ENCODE assay signal across 8 cellular contexts in the genomic region with DNA sequence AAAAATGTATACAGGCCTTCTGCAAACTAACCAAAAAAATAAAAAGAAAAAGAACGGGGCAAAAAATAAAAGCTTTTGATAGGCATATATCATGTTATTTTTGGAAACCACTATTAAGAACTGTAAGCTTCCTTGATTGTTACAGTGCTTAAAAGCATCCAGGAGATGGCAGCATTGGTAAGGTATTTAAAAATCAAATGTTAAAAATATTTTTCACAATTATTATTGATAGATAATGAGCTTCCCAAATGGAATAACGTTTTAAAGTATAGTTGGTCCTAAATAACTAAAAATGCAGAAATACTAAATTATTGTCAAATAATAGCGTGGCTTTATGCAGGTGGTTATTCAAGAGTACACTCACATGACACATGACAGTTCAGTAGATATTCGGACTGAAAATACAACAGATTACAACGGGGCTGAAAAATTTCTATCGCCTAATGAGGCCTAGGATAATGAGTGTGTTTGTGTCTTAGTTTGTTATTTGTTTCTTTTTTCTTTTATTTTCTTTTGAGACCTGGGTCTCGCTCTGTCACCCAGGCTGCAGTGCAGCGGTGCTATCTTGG.
DNase-seq lines count a peak whose midpoint lies in the region; ATAC-seq, FAIRE-seq and TF ChIP-seq lines count a peak whose summit lies in the region.

No MANE protein-coding gene starts in this region.

- H3K9me3 ChIP-seq in AG04450 (ENCODE audit: control insufficient read depth, insufficient read depth, low read length) (peaks cover 12% of the 10 kb centered on the region), SU-DHL-6 (ENCODE audit: insufficient read depth, low read length) (no peaks in the 10 kb centered on the region)

- no peak overlapping the region for H2AFZ ChIP-seq in SU-DHL-6 (ENCODE audit: low read depth, low read length, severe bottlenecking)

- no peak overlapping the region for H3K4me3 Mint-ChIP-seq in stimulated activated memory B cell treated with anti-CD40 and anti-IgM and Interleukin-4, amounts not matched to agents 10 μg/mL and 1 μg/mL and 100 μg/mL, for 72 hours

- H3K4me3 ChIP-seq in AG04450 (ENCODE audit: low read depth, low read length) (no peak overlapping the region), SU-DHL-6 (ENCODE audit: insufficient read depth, low read length, poor library complexity, severe bottlenecking) (no peak overlapping the region)

- peaks cover 2% of the 10 kb centered on the region for H3K9me3 Mint-ChIP-seq in stimulated activated memory B cell treated with anti-CD40 and anti-IgM and Interleukin-4, amounts not matched to agents 10 μg/mL and 1 μg/mL and 100 μg/mL, for 72 hours

- POLR2A ChIA-PET in AG04450 (lab: Yijun Ruan, JAX) = interaction anchor here (0.7 kb wide), 1 partner anchor 188 kb away, joined by 3 read pairs; no protein-coding TSS in a partner anchor

- DNase-seq in AG04450 (ENCODE audit: low read depth, low spot score) (no peak), GM20000 (ENCODE audit: low spot score) (no peak), frontal cortex (ENCODE audit: low spot score in 2 of 2) (no peak), ureter (ENCODE audit: low spot score) (no peak), NCI-H1436 (lab: John Stamatoyannopoulos, UW) (no peak), head of caudate nucleus (no peak)

- intact Hi-C loops in head of caudate nucleus (cut with DNase I) = loop anchor here (5.0 to 10.0 kb wide), 3 partner anchors 129 to 426 kb away; a partner anchor contains a TSS

- no peaks in the 10 kb centered on the region for H3K36me3 Mint-ChIP-seq in stimulated activated memory B cell treated with anti-CD40 and anti-IgM and Interleukin-4, amounts not matched to agents 10 μg/mL and 1 μg/mL and 100 μg/mL, for 72 hours

- H3K9me2 ChIP-seq in SU-DHL-6 (replicated peaks; ENCODE audit: insufficient read depth, low read length) = no peaks in the 10 kb centered on the region

- peaks cover 29% of the 10 kb centered on the region for H3K4me1 Mint-ChIP-seq in stimulated activated memory B cell treated with anti-CD40 and anti-IgM and Interleukin-4, amounts not matched to agents 10 μg/mL and 1 μg/mL and 100 μg/mL, for 72 hours

- no peak for ATAC-seq in stimulated activated memory B cell treated with anti-CD40 and anti-IgM and Interleukin-4, amounts not matched to agents 10 μg/mL and 1 μg/mL and 100 μg/mL, for 72 hours

- no peaks in the 10 kb centered on the region for H3K36me3 ChIP-seq in SU-DHL-6 (ENCODE audit: low read length)

- H3K27me3 Mint-ChIP-seq in stimulated activated memory B cell treated with anti-CD40 and anti-IgM and Interleukin-4, amounts not matched to agents 10 μg/mL and 1 μg/mL and 100 μg/mL, for 72 hours = no peaks in the 10 kb centered on the region

- CTCF ChIA-PET in AG04450 (lab: Charles Lee) = interaction anchor here (0.6 to 4.5 kb wide), 70 partner anchors 11 to 983 kb away, joined by 3 to 73 read pairs (median 5); a partner anchor contains a TSS

- H3K9ac ChIP-seq in SU-DHL-6 (ENCODE audit: low read length) = no peak overlapping the region

- no peak overlapping the region for H3K27ac ChIP-seq in AG04450 (ENCODE audit: low read depth, low read length)
- H3K27ac ChIP-seq in SU-DHL-6 (ENCODE audit: low read depth, low read length) = peak overlapping the region; percentile 92; the same call in 1 of the 2 replicates

- no peaks in the 10 kb centered on the region for H3K79me2 ChIP-seq in SU-DHL-6 (ENCODE audit: insufficient read depth, low read length)

- H3K27me3 ChIP-seq in AG04450 (ENCODE audit: control insufficient read depth, insufficient read depth, low read length) (no peaks in the 10 kb centered on the region), SU-DHL-6 (ENCODE audit: low read length) (no peaks in the 10 kb centered on the region)

- peak; percentile 94 for FAIRE-seq in frontal cortex (lab: Jason Lieb, UNC)

- peak overlapping the region; percentile 14 for H3K4me2 ChIP-seq in SU-DHL-6 (ENCODE audit: low read depth, low read length, poor library complexity, severe bottlenecking)

- H3F3A ChIP-seq in SU-DHL-6 (ENCODE audit: insufficient read depth) = peaks cover 24% of the 10 kb centered on the region

- TF ChIP-seq CTCF in AG04450 (IDR thresholded peaks at IDR 0.05; ENCODE audit: low read depth, low read length) (peak; percentile 63), GM20000 (IDR thresholded peaks at IDR 0.05; ENCODE audit: extremely low read depth, missing control alignments) (peak; percentile 37), SU-DHL-6 (IDR thresholded peaks at IDR 0.05; ENCODE audit: insufficient read depth, low read length, poor library complexity, severe bottlenecking) (no peak)

- H3K27ac Mint-ChIP-seq in stimulated activated memory B cell treated with anti-CD40 and anti-IgM and Interleukin-4, amounts not matched to agents 10 μg/mL and 1 μg/mL and 100 μg/mL, for 72 hours = peak overlapping the region; percentile 99

- no peaks in the 10 kb centered on the region for H4K20me1 ChIP-seq in SU-DHL-6 (ENCODE audit: low read depth, low read length)
